In genomic region chr7:103447073-103447960, GRCh38 we compare ENCODE assay signal across 8 cellular contexts. TPM values are rescaled to one million over a fixed set of nuclear protein-coding genes. Genes with fewer than 3 reads are reported as not detected.
DNase-seq lines count a peak whose midpoint lies in the region; ATAC-seq, FAIRE-seq and TF ChIP-seq lines count a peak whose summit lies in the region.

No MANE protein-coding gene starts in this region.

- intact Hi-C loops in PC-3 (cut with micrococcal nuclease) = loop anchor here (1.0 to 2.0 kb wide), 7 partner anchors 40 to 709 kb away; no protein-coding TSS in a partner anchor

- H3K27ac ChIP-seq in PC-3 (ENCODE audit: low read length) = no peak overlapping the region
- no peak overlapping the region for H3K27ac ChIP-seq in keratinocyte (ENCODE audit: control insufficient read depth, insufficient read depth, low read length)

- H3K79me2 ChIP-seq in PC-3 (ENCODE audit: low read length) (no peaks in the 10 kb centered on the region), keratinocyte (ENCODE audit: control insufficient read depth, insufficient read depth, low read length) (no peaks in the 10 kb centered on the region)

- dilution Hi-C loops in keratinocyte (cut with MboI; ENCODE audit: extremely low pct_ligation_motif_present, low sequenced_read_pairs) = no loop called here

- POLR2A ChIA-PET in PC-3 (lab: Charles Lee; ENCODE audit: unreplicated experiment) = interaction anchor here (0.5 to 0.7 kb wide), 3 partner anchors 76 to 712 kb away, joined by 3 to 9 read pairs (median 3); no protein-coding TSS in a partner anchor

- ATAC-seq in GM19463 (IDR thresholded peaks at IDR 0.05; ENCODE audit: unreplicated experiment) (peak; percentile 81), PC-3 (peak; percentile 66)

- H3K4me3 ChIP-seq in PC-3 (ENCODE audit: low read length) (peak overlapping the region; percentile 71), astrocyte of the cerebellum (ENCODE audit: low read depth, low read length) (no peak overlapping the region), keratinocyte (ENCODE audit: control insufficient read depth in 2 of 3, extremely low read depth in 1 of 3, insufficient read depth in 2 of 3, low read depth in 1 of 3, low read length in 3 of 3) (no peak overlapping the region)

- BruUV-seq in PC-3 (replicated peaks; lab: Mats Ljungman, UMichigan) = no TSS peak

- no peaks in the 10 kb centered on the region for H3K36me3 ChIP-seq in PC-3 (ENCODE audit: low read depth, low read length)
- no peaks in the 10 kb centered on the region for H3K36me3 ChIP-seq in keratinocyte (ENCODE audit: control insufficient read depth in 2 of 2, extremely low read depth in 1 of 2, insufficient read depth in 2 of 2, low read length in 2 of 2)

- H3K4me2 ChIP-seq in PC-3 (ENCODE audit: low read length) (peak overlapping the region; percentile 83), keratinocyte (ENCODE audit: control insufficient read depth, extremely low read depth, insufficient read depth, low read depth, low read length) (peak overlapping the region; percentile 17)

- CTCF ChIA-PET in PC-3 (lab: Charles Lee) = interaction anchor here (0.5 to 1.2 kb wide), 2 partner anchors 33 to 76 kb away, joined by 4 to 5 read pairs; no protein-coding TSS in a partner anchor

- H2AFZ ChIP-seq in PC-3 (ENCODE audit: low read length) = peak overlapping the region; percentile 41; the same call in 1 of the 2 replicates
- H2AFZ ChIP-seq in keratinocyte (ENCODE audit: control insufficient read depth, low read length) = no peak overlapping the region

- in situ Hi-C loops in astrocyte of the cerebellum (cut with HindIII; ENCODE audit: low sequenced_read_pairs) = no loop called here

- no peaks in the 10 kb centered on the region for H3F3A ChIP-seq in PC-3 (ENCODE audit: low read length, unreplicated experiment)

- no peaks in the 10 kb centered on the region for H3K9me2 ChIP-seq in PC-3 (replicated peaks; ENCODE audit: low read length)

- peak; percentile 76 for FAIRE-seq in keratinocyte (lab: Jason Lieb, UNC)

- peaks cover 17% of the 10 kb centered on the region for H3K4me1 ChIP-seq in PC-3 (ENCODE audit: insufficient read depth, low read length)
- peaks cover 3% of the 10 kb centered on the region for H3K4me1 ChIP-seq in keratinocyte (ENCODE audit: control insufficient read depth, extremely low read depth, insufficient read depth, low read length)

- H3K9me3 ChIP-seq in PC-3 (ENCODE audit: low read length) = no peaks in the 10 kb centered on the region
- no peaks in the 10 kb centered on the region for H3K9me3 ChIP-seq in keratinocyte (ENCODE audit: control insufficient read depth, low read depth, low read length)

- H3K27me3 ChIP-seq in PC-3 (ENCODE audit: low read length) (no peaks in the 10 kb centered on the region), keratinocyte (ENCODE audit: control insufficient read depth, extremely low read depth, insufficient read depth, low read length) (peaks cover 23% of the 10 kb centered on the region)

- H4K20me1 ChIP-seq in PC-3 (ENCODE audit: low read length) (no peaks in the 10 kb centered on the region), keratinocyte (ENCODE audit: control insufficient read depth, extremely low read depth, insufficient read depth, low read length) (no peaks in the 10 kb centered on the region)

- DNase-seq in DMS 273 treated with DMSO at 0.1 percent for 48 hours (lab: John Stamatoyannopoulos, UW) (peak; percentile 71), Kasumi-1 (lab: John Stamatoyannopoulos, UW) (peak; percentile 84 to 87), PC-3 (peak; percentile 75), astrocyte of the cerebellum (ENCODE audit: low read depth) (peak; percentile 6), keratinocyte (ENCODE audit: low read depth, low spot score) (no peak), KG1 (lab: John Stamatoyannopoulos, UW) (no peak)
- peak; percentile 2 for DNase-seq in stimulated activated CD8-positive, alpha-beta memory T cell treated with anti-CD3 and anti-CD28 coated beads, Interleukin-12 subunit alpha, Interleukin-12 subunit beta, amount 100 ng/mL, for 1 hour (ENCODE audit: low read depth)

- H3K9me1 ChIP-seq in keratinocyte (ENCODE audit: control insufficient read depth, extremely low read depth, insufficient read depth, low read length) = no peaks in the 10 kb centered on the region

- no peak overlapping the region for H3K9ac ChIP-seq in PC-3 (ENCODE audit: low read length)
- H3K9ac ChIP-seq in keratinocyte (ENCODE audit: control insufficient read depth, extremely low read depth, insufficient read depth, low read length) = no peak overlapping the region

- TF ChIP-seq CTCF in PC-3 (conservative IDR thresholded peaks at IDR 0.05; ENCODE audit: low read depth, low read length) (peak; percentile 90), astrocyte of the cerebellum (IDR thresholded peaks at IDR 0.05; ENCODE audit: low read depth, low read length, missing control alignments) (peak; percentile 89), keratinocyte (optimal IDR thresholded peaks at IDR 0.05 in 1 of 3, IDR thresholded peaks at IDR 0.05 in 1 of 3, conservative IDR thresholded peaks at IDR 0.05 in 1 of 3; ENCODE audit: extremely low read depth in 1 of 3, insufficient read depth in 2 of 3, low read length in 3 of 3) (peak; percentile 75 to 76 (median 76))

RNA-seq across cellular contexts. Expression of gene SLC26A5, which starts 1.3 kb away (rescaled TPM):
- total RNA-seq in PC-3 (2014; rRNA removed) = 0.29 and 0.86 TPM in 2 replicates
- not detected in 3 replicates for polyA plus RNA-seq in keratinocyte
- polyA plus RNA-seq in keratinocyte (2011; ENCODE audit: low read depth) = not detected
- not detected in 2 replicates for polyA plus RNA-seq in keratinocyte (2011; cell fraction: cytosol; rRNA removed)
- polyA plus RNA-seq in keratinocyte (2011; cell fraction: nucleus; rRNA removed) = not detected in 2 replicates
- polyA plus RNA-seq in keratinocyte (2012; ENCODE audit: low replicate concordance) = not detected in 2 replicates
- not detected in 3 replicates for polyA minus RNA-seq in keratinocyte
- polyA minus RNA-seq in keratinocyte (2011; cell fraction: cytosol; rRNA and poly(A)+ RNA removed) = not detected
- polyA minus RNA-seq in keratinocyte (2011; cell fraction: nucleus; rRNA and poly(A)+ RNA removed) = not detected in 2 replicates

Comparison
In these comparisons a context has a peak if more than half of its experiments do, and no peak if none do; other contexts are left out.
1. DNase-seq: peak in DMS 273 treated with DMSO at 0.1 percent for 48 hours (single experiment), Kasumi-1 (2 of 2), PC-3 (single experiment), astrocyte of the cerebellum (single experiment) and stimulated activated CD8-positive, alpha-beta memory T cell treated with anti-CD3 and anti-CD28 coated beads, Interleukin-12 subunit alpha, Interleukin-12 subunit beta, amount 100 ng/mL, for 1 hour (single experiment); none in keratinocyte (single experiment) and KG1 (single experiment).
2. Peak in every context shown above with its lines, with median percentiles within 50 percentile points of each other: CTCF ChIP-seq.